Comparison of ENCODE assay signal across 1 cellular context in the genomic region with DNA sequence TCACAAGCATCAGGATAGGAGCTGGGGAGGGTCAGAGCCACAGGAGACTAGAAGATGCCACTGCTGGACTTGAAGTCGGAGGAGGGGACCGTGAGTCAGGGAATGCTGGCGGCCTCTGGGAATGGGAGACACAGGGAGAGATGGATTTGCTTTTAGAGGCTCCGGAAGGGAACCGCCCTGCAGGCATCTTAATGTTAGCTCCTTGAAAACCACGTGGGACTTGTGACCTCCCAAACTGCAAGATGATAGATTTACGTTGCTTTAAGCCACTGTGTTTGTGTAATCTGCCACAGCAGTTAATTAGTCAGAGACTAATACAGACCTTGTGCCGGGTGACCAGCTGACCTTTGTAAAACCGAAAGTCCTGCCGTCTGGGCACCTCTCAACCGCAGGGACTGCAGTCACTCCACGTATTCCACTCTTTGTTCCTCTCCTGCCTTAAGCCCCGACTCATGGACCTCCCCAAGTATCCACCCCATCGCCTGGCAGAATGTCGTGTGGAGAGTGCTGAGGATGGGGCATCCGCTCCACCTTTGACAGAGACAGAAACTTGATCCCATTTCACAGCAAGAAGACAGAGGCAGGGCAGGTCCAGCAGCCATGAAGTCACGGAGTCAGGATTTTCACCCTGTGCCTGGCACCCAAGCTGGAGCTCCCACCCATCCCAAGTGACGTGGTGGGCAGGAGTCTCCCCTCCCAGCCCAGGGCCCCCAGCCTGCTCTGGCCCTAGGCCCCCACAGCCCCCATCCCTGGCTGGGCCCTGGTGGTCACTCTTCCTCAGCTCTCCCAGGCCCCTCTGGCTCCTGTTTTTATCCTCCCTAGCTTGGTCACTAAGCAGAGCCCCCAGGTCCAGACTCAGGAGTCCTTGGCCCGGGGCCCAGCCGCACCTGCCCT.
TF ChIP-seq lines count a peak whose summit lies in the region.

No MANE protein-coding gene starts in this region.

TF ChIP-seq in WTC11, 78 proteins besides CTCF, POLR2A, EP300 and RAD21 (continued from another document):
- TF ChIP-seq, protein P1, sequence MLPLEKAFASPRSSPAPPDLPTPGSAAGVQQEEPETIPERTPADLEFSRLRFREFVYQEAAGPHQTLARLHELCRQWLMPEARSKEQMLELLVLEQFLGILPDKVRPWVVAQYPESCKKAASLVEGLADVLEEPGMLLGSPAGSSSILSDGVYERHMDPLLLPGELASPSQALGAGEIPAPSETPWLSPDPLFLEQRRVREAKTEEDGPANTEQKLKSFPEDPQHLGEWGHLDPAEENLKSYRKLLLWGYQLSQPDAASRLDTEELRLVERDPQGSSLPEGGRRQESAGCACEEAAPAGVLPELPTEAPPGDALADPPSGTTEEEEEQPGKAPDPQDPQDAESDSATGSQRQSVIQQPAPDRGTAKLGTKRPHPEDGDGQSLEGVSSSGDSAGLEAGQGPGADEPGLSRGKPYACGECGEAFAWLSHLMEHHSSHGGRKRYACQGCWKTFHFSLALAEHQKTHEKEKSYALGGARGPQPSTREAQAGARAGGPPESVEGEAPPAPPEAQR (CRISPR knock-in tag; IDR thresholded peaks at IDR 0.05): no peak
- TF ChIP-seq ZNF121 (CRISPR knock-in tag; IDR thresholded peaks at IDR 0.05) (no peak), NFYB (CRISPR knock-in tag; conservative IDR thresholded peaks at IDR 0.05; ENCODE audit: low read depth) (no peak)
- TF ChIP-seq, protein P2, sequence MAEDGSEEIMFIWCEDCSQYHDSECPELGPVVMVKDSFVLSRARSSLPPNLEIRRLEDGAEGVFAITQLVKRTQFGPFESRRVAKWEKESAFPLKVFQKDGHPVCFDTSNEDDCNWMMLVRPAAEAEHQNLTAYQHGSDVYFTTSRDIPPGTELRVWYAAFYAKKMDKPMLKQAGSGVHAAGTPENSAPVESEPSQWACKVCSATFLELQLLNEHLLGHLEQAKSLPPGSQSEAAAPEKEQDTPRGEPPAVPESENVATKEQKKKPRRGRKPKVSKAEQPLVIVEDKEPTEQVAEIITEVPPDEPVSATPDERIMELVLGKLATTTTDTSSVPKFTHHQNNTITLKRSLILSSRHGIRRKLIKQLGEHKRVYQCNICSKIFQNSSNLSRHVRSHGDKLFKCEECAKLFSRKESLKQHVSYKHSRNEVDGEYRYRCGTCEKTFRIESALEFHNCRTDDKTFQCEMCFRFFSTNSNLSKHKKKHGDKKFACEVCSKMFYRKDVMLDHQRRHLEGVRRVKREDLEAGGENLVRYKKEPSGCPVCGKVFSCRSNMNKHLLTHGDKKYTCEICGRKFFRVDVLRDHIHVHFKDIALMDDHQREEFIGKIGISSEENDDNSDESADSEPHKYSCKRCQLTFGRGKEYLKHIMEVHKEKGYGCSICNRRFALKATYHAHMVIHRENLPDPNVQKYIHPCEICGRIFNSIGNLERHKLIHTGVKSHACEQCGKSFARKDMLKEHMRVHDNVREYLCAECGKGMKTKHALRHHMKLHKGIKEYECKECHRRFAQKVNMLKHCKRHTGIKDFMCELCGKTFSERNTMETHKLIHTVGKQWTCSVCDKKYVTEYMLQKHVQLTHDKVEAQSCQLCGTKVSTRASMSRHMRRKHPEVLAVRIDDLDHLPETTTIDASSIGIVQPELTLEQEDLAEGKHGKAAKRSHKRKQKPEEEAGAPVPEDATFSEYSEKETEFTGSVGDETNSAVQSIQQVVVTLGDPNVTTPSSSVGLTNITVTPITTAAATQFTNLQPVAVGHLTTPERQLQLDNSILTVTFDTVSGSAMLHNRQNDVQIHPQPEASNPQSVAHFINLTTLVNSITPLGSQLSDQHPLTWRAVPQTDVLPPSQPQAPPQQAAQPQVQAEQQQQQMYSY (CRISPR knock-in tag; IDR thresholded peaks at IDR 0.05): 0 out of 2 replicates have a peak, but pooled peaks have one; percentile 13
- TF ChIP-seq, protein P3, sequence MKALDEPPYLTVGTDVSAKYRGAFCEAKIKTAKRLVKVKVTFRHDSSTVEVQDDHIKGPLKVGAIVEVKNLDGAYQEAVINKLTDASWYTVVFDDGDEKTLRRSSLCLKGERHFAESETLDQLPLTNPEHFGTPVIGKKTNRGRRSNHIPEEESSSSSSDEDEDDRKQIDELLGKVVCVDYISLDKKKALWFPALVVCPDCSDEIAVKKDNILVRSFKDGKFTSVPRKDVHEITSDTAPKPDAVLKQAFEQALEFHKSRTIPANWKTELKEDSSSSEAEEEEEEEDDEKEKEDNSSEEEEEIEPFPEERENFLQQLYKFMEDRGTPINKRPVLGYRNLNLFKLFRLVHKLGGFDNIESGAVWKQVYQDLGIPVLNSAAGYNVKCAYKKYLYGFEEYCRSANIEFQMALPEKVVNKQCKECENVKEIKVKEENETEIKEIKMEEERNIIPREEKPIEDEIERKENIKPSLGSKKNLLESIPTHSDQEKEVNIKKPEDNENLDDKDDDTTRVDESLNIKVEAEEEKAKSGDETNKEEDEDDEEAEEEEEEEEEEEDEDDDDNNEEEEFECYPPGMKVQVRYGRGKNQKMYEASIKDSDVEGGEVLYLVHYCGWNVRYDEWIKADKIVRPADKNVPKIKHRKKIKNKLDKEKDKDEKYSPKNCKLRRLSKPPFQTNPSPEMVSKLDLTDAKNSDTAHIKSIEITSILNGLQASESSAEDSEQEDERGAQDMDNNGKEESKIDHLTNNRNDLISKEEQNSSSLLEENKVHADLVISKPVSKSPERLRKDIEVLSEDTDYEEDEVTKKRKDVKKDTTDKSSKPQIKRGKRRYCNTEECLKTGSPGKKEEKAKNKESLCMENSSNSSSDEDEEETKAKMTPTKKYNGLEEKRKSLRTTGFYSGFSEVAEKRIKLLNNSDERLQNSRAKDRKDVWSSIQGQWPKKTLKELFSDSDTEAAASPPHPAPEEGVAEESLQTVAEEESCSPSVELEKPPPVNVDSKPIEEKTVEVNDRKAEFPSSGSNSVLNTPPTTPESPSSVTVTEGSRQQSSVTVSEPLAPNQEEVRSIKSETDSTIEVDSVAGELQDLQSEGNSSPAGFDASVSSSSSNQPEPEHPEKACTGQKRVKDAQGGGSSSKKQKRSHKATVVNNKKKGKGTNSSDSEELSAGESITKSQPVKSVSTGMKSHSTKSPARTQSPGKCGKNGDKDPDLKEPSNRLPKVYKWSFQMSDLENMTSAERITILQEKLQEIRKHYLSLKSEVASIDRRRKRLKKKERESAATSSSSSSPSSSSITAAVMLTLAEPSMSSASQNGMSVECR (CRISPR knock-in tag; IDR thresholded peaks at IDR 0.05; ENCODE audit: borderline replicate concordance): no peak
- TF ChIP-seq, protein P4, sequence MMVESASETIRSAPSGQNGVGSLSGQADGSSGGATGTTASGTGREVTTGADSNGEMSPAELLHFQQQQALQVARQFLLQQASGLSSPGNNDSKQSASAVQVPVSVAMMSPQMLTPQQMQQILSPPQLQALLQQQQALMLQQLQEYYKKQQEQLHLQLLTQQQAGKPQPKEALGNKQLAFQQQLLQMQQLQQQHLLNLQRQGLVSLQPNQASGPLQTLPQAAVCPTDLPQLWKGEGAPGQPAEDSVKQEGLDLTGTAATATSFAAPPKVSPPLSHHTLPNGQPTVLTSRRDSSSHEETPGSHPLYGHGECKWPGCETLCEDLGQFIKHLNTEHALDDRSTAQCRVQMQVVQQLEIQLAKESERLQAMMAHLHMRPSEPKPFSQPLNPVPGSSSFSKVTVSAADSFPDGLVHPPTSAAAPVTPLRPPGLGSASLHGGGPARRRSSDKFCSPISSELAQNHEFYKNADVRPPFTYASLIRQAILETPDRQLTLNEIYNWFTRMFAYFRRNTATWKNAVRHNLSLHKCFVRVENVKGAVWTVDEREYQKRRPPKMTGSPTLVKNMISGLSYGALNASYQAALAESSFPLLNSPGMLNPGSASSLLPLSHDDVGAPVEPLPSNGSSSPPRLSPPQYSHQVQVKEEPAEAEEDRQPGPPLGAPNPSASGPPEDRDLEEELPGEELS (CRISPR knock-in tag; IDR thresholded peaks at IDR 0.05): no peak
